8 cellular contexts compared by ENCODE assay signal in the genomic region with DNA sequence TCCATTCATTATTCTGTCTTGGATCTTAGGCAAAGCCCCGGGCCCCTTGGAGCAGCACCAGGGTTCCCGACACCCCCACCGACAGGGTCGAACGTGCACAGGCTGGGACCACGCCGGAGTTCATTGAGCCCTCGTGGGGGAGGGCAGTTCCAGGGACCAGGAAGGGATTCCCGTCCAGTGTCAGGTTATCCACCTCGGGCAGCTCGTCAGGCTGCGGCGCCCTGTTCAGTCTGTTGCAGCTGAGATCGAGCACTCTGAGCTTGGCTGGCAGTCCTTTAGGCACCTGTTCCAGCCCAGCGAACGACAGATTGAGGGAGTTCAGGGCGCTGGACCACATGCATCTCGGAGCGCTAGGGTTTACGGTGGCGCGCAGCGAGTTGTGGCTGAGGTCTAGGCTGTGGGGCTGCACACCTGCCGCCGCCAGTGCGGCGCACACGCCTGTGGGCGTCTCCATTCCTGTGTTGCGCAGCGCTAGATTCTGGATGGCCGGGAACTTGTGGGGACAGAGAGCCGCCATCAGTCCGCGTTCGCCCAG. TPM values are rescaled to one million over a fixed set of nuclear protein-coding genes. Genes with fewer than 3 reads are reported as not detected.
DNase-seq lines count a peak whose midpoint lies in the region; ATAC-seq and TF ChIP-seq lines count a peak whose summit lies in the region.

No MANE protein-coding gene starts in this region.

- ATAC-seq in HG03159 (IDR thresholded peaks at IDR 0.05; ENCODE audit: unreplicated experiment) (peak; percentile 38), HG03196 (IDR thresholded peaks at IDR 0.05; ENCODE audit: unreplicated experiment) (no peak)
- peak; percentile 54 for ATAC-seq in activated CD8-positive, alpha-beta T cell treated with anti-CD3 and anti-CD28 coated beads, Interleukin-2, amount 10 ng/mL, durations not matched to agents 7 days and 5 days

- no peak for TF ChIP-seq CTCF in glutamatergic neuron (IDR thresholded peaks at IDR 0.05; ENCODE audit: partially characterized antibody, unreplicated experiment)

- H3K27me3 Mint-ChIP-seq in activated CD8-positive, alpha-beta T cell treated with anti-CD3 and anti-CD28 coated beads, Interleukin-2, amount 10 ng/mL, durations not matched to agents 7 days and 5 days (ENCODE audit: low read depth): peaks cover 27% of the 10 kb centered on the region
- peaks cover 15% of the 10 kb centered on the region for H3K27me3 Mint-ChIP-seq in glutamatergic neuron (ENCODE audit: unreplicated experiment)

- peaks cover 22% of the 10 kb centered on the region for H3K4me1 ChIP-seq in skeletal muscle satellite cell (ENCODE audit: control insufficient read depth, insufficient read depth, low read length)

- H3K4me1 Mint-ChIP-seq in activated CD8-positive, alpha-beta T cell treated with anti-CD3 and anti-CD28 coated beads, Interleukin-2, amount 10 ng/mL, durations not matched to agents 7 days and 5 days (ENCODE audit: low read depth): peaks cover 31% of the 10 kb centered on the region
- H3K4me1 Mint-ChIP-seq in glutamatergic neuron (ENCODE audit: low read depth, unreplicated experiment): no peaks in the 10 kb centered on the region

- peak overlapping the region; percentile 58 for H3K9ac ChIP-seq in skeletal muscle satellite cell (ENCODE audit: low read depth, low read length)

- H3K27me3 ChIP-seq in skeletal muscle satellite cell (ENCODE audit: control insufficient read depth, insufficient read depth, low read length): peaks cover 20% of the 10 kb centered on the region

- no peaks in the 10 kb centered on the region for H3K36me3 ChIP-seq in skeletal muscle satellite cell (ENCODE audit: insufficient read depth, low read length)

- H3K4me3 ChIP-seq in skeletal muscle satellite cell (ENCODE audit: low read length): peak overlapping the region; percentile 71

- DNase-seq in activated T-cell treated with anti-CD3 and anti-CD28 coated beads for 1 hour (ENCODE audit: low read depth) (peak; percentile 19), activated T-cell treated with anti-CD3 and anti-CD28 coated beads for 4 hours (no peak), glutamatergic neuron (no peak)
- peak; percentile 42 for DNase-seq in activated CD8-positive, alpha-beta T cell treated with anti-CD3 and anti-CD28 coated beads, Interleukin-2, amount 10 ng/mL, durations not matched to agents 7 days and 5 days
- DNase-seq in NK-92 treated with Interleukin-12 subunit alpha and Interleukin-12 subunit beta, amount 100 ng/mL, for 24 hours (lab: John Stamatoyannopoulos, UW): no peak

- H3K4me2 ChIP-seq in skeletal muscle satellite cell (ENCODE audit: low read length): peak overlapping the region; percentile 98

- CTCF ChIA-PET in activated CD8-positive, alpha-beta T cell treated with anti-CD3 and anti-CD28 coated beads, Interleukin-2, amount 10 ng/mL, durations not matched to agents 7 days and 5 days (lab: Charles Lee): interaction anchor here (1.1 to 2.3 kb wide), 7 partner anchors 14 to 268 kb away, joined by 3 to 7 read pairs (median 6); no protein-coding TSS in a partner anchor

- H3K27ac Mint-ChIP-seq in activated CD8-positive, alpha-beta T cell treated with anti-CD3 and anti-CD28 coated beads, Interleukin-2, amount 10 ng/mL, durations not matched to agents 7 days and 5 days: no peak overlapping the region
- no peak overlapping the region for H3K27ac Mint-ChIP-seq in glutamatergic neuron (ENCODE audit: unreplicated experiment)

- peaks cover 2% of the 10 kb centered on the region for H3K36me3 Mint-ChIP-seq in activated CD8-positive, alpha-beta T cell treated with anti-CD3 and anti-CD28 coated beads, Interleukin-2, amount 10 ng/mL, durations not matched to agents 7 days and 5 days (ENCODE audit: low read depth)
- peaks cover 11% of the 10 kb centered on the region for H3K36me3 Mint-ChIP-seq in glutamatergic neuron (ENCODE audit: unreplicated experiment)

- peaks cover 13% of the 10 kb centered on the region for H3K9me3 Mint-ChIP-seq in activated CD8-positive, alpha-beta T cell treated with anti-CD3 and anti-CD28 coated beads, Interleukin-2, amount 10 ng/mL, durations not matched to agents 7 days and 5 days (ENCODE audit: insufficient read depth)
- H3K9me3 Mint-ChIP-seq in glutamatergic neuron (ENCODE audit: unreplicated experiment): peaks cover 9% of the 10 kb centered on the region

- POLR2A ChIA-PET in activated CD8-positive, alpha-beta T cell treated with anti-CD3 and anti-CD28 coated beads, Interleukin-2, amount 10 ng/mL, durations not matched to agents 7 days and 5 days (lab: Charles Lee): interaction anchor here (1.0 to 1.2 kb wide), 3 partner anchors 15 to 231 kb away, joined by 3 to 6 read pairs (median 5); a partner anchor contains a TSS

- no peaks in the 10 kb centered on the region for H3K9me3 ChIP-seq in skeletal muscle satellite cell (replicated peaks; ENCODE audit: low read length)

- peak overlapping the region; percentile 75 for H3K4me3 Mint-ChIP-seq in activated CD8-positive, alpha-beta T cell treated with anti-CD3 and anti-CD28 coated beads, Interleukin-2, amount 10 ng/mL, durations not matched to agents 7 days and 5 days
- H3K4me3 Mint-ChIP-seq in glutamatergic neuron (ENCODE audit: unreplicated experiment): peak overlapping the region; percentile 64

RNA-seq across cellular contexts. Expression of a gene that starts 1.1 kb away (rescaled TPM):
- under 1 TPM; 0.42 to 0.45 TPM for total RNA-seq in activated CD8-positive, alpha-beta T cell treated with anti-CD3 and anti-CD28 coated beads, Interleukin-2, amount 10 ng/mL, durations not matched to agents 7 days and 5 days
- 0.64 TPM for total RNA-seq in glutamatergic neuron (ENCODE audit: unreplicated experiment)
- 0.51 and 0.66 TPM in 2 replicates for total RNA-seq in skeletal muscle satellite cell (2012; rRNA removed)

RNA-seq across cellular contexts. Expression of a gene that starts 7.4 kb away (rescaled TPM):
- 10 to 100 TPM; 30.5 to 36.5 TPM for total RNA-seq in activated CD8-positive, alpha-beta T cell treated with anti-CD3 and anti-CD28 coated beads, Interleukin-2, amount 10 ng/mL, durations not matched to agents 7 days and 5 days
- total RNA-seq in glutamatergic neuron (ENCODE audit: unreplicated experiment): 12.5 TPM
- 20.3 and 29.1 TPM in 2 replicates for total RNA-seq in skeletal muscle satellite cell (2012; rRNA removed)

RNA-seq across cellular contexts. Expression of a gene that starts 15.5 kb away (rescaled TPM):
- 10 to 100 TPM; 81.6 to 84.0 TPM for total RNA-seq in activated CD8-positive, alpha-beta T cell treated with anti-CD3 and anti-CD28 coated beads, Interleukin-2, amount 10 ng/mL, durations not matched to agents 7 days and 5 days
- total RNA-seq in glutamatergic neuron (ENCODE audit: unreplicated experiment): 59.6 TPM
- total RNA-seq in skeletal muscle satellite cell (2012; rRNA removed): 25.3 and 33.2 TPM in 2 replicates

RNA-seq across cellular contexts. Expression of a gene that starts 15.7 kb away (rescaled TPM):
- 100 to 1,000 TPM in 1 of 2 experiments, 10 to 100 TPM in 1; 92.1 to 104 TPM for total RNA-seq in activated CD8-positive, alpha-beta T cell treated with anti-CD3 and anti-CD28 coated beads, Interleukin-2, amount 10 ng/mL, durations not matched to agents 7 days and 5 days
- 87.9 TPM for total RNA-seq in glutamatergic neuron (ENCODE audit: unreplicated experiment)
- 71.5 and 72.7 TPM in 2 replicates for total RNA-seq in skeletal muscle satellite cell (2012; rRNA removed)

RNA-seq across cellular contexts. Expression of a gene that starts 32.8 kb away (rescaled TPM):
- 10 to 100 TPM; 40.1 to 41.1 TPM for total RNA-seq in activated CD8-positive, alpha-beta T cell treated with anti-CD3 and anti-CD28 coated beads, Interleukin-2, amount 10 ng/mL, durations not matched to agents 7 days and 5 days
- 31.5 TPM for total RNA-seq in glutamatergic neuron (ENCODE audit: unreplicated experiment)
- total RNA-seq in skeletal muscle satellite cell (2012; rRNA removed): 26.4 and 31.4 TPM in 2 replicates

Comparison
In these comparisons a context has a peak if more than half of its experiments do, and no peak if none do; other contexts are left out.
1. DNase-seq: peak in activated T-cell treated with anti-CD3 and anti-CD28 coated beads for 1 hour (single experiment) and activated CD8-positive, alpha-beta T cell treated with anti-CD3 and anti-CD28 coated beads, Interleukin-2, amount 10 ng/mL, durations not matched to agents 7 days and 5 days (single experiment); none in activated T-cell treated with anti-CD3 and anti-CD28 coated beads for 4 hours (single experiment), glutamatergic neuron (single experiment) and NK-92 treated with Interleukin-12 subunit alpha and Interleukin-12 subunit beta, amount 100 ng/mL, for 24 hours (single experiment).